ENCODE assay signal across 8 cellular contexts in genomic region chr19:34345934-34346333, GRCh38. TPM values are rescaled to one million over a fixed set of nuclear protein-coding genes. Genes with fewer than 3 reads are reported as not detected.
DNase-seq lines count a peak whose midpoint lies in the region; ATAC-seq, FAIRE-seq and TF ChIP-seq lines count a peak whose summit lies in the region.

No MANE protein-coding gene starts in this region.

- TF ChIP-seq EP300 in tibial nerve (IDR thresholded peaks at IDR 0.05): peak in 1 of 2 donors; percentile 21

- ATAC-seq in activated T-cell treated with anti-CD3 and anti-CD28 coated beads, Interleukin-2, amount 50 U/mL, for 72 hours (replicated peaks in 1 of 2): peak; percentile 32 to 36
- ATAC-seq in HG02798 (IDR thresholded peaks at IDR 0.05; ENCODE audit: poor library complexity, unreplicated experiment): no peak

- H3K4me3 Mint-ChIP-seq in activated T-cell treated with anti-CD3 and anti-CD28 coated beads, Interleukin-2, amount 50 U/mL, for 72 hours: no peak overlapping the region

- H3K27me3 ChIP-seq in tibial nerve: no peaks in the 10 kb centered on the region

- H2AFZ ChIP-seq in OCI-LY7 (ENCODE audit: low read length): no peak overlapping the region

- DNase-seq in COR-L47 (lab: John Stamatoyannopoulos, UW) (peak; percentile 63), HTR-8/SVneo (ENCODE audit: insufficient read length, low spot score) (peak; percentile 82), OCI-LY7 (ENCODE audit: low spot score) (peak; percentile 82), fibroblast of mammary gland (ENCODE audit: low read depth) (peak; percentile 67), occipital lobe (lab: John Stamatoyannopoulos, UW) (peak; percentile 59), tibial nerve (ENCODE audit: low spot score in 2 of 2) (peak in 1 of 2 donors; percentile 55)
- peak; percentile 67 to 78 for DNase-seq in activated T-cell treated with anti-CD3 and anti-CD28 coated beads, Interleukin-2, amount 50 U/mL, for 72 hours

- H3K9me2 ChIP-seq in OCI-LY7 (ENCODE audit: insufficient read depth, low read length): no peaks in the 10 kb centered on the region

- H3K36me3 ChIP-seq in OCI-LY7 (ENCODE audit: insufficient read depth, low read length) (peaks cover 45% of the 10 kb centered on the region), tibial nerve (peaks cover 3 to 100% (median 17%) of the 10 kb centered on the region in 3 donors)

- TF ChIP-seq CTCF in OCI-LY7 (conservative IDR thresholded peaks at IDR 0.05; ENCODE audit: low read length) (peak; percentile 98), fibroblast of mammary gland (conservative IDR thresholded peaks at IDR 0.05; ENCODE audit: control insufficient read depth, insufficient read depth, low read depth, low read length) (peak; percentile 93), tibial nerve (IDR thresholded peaks at IDR 0.05) (peak; percentile 47 to 69 (median 54))

- no peak overlapping the region for H3K4me3 ChIP-seq in OCI-LY7 (ENCODE audit: low read depth, low read length, poor library complexity, severe bottlenecking)
- H3K4me3 ChIP-seq in fibroblast of mammary gland (ENCODE audit: control insufficient read depth, low read depth, low read length): no peak overlapping the region
- H3K4me3 ChIP-seq in tibial nerve: no peak overlapping the region

- POLR2A ChIA-PET in OCI-LY7 (lab: Charles Lee): interaction anchor here (0.7 kb wide), 1 partner anchor 20 kb away, joined by 3 read pairs; no protein-coding TSS in a partner anchor

- H3K79me2 ChIP-seq in OCI-LY7 (ENCODE audit: insufficient read depth, low read depth, low read length): no peaks in the 10 kb centered on the region

- no peaks in the 10 kb centered on the region for H3K4me1 ChIP-seq in OCI-LY7 (ENCODE audit: insufficient read depth, low read length, poor library complexity, severe bottlenecking)
- no peaks in the 10 kb centered on the region for H3K4me1 ChIP-seq in tibial nerve

- H3K9me3 ChIP-seq in OCI-LY7 (ENCODE audit: low read length) (no peaks in the 10 kb centered on the region), tibial nerve (no peaks in the 10 kb centered on the region)

- no TSS peak for BruUV-seq in OCI-LY7 (replicated peaks; lab: Mats Ljungman, UMichigan)

- H3K27ac Mint-ChIP-seq in activated T-cell treated with anti-CD3 and anti-CD28 coated beads, Interleukin-2, amount 50 U/mL, for 72 hours: no peak overlapping the region

- H3K9me3 Mint-ChIP-seq in activated T-cell treated with anti-CD3 and anti-CD28 coated beads, Interleukin-2, amount 50 U/mL, for 72 hours: no peaks in the 10 kb centered on the region

- CTCF ChIA-PET in OCI-LY7 (lab: Charles Lee; ENCODE audit: unreplicated experiment): interaction anchor here (0.7 to 1.1 kb wide), 2 partner anchors 14 to 113 kb away, joined by 3 read pairs; no protein-coding TSS in a partner anchor

- FAIRE-seq in HTR-8/SVneo (lab: Jason Lieb, UNC): peak; percentile 54

- H3K4me2 ChIP-seq in OCI-LY7 (ENCODE audit: low read length): no peak overlapping the region

- WGBS in tibial nerve, 2 donors: 44 to 45% methylated on average over 7 of the region's 7 CpGs

- no peaks in the 10 kb centered on the region for H3K27me3 Mint-ChIP-seq in activated T-cell treated with anti-CD3 and anti-CD28 coated beads, Interleukin-2, amount 50 U/mL, for 72 hours (ENCODE audit: low read depth)

- H3K27ac ChIP-seq in OCI-LY7 (ENCODE audit: low read depth, low read length, poor library complexity, severe bottlenecking): no peak overlapping the region
- no peak overlapping the region for H3K27ac ChIP-seq in tibial nerve

- no peak for TF ChIP-seq POLR2A in tibial nerve (IDR thresholded peaks at IDR 0.05)

- peaks cover 1 to 5% of the 10 kb centered on the region in 2 donors for H3K36me3 Mint-ChIP-seq in activated T-cell treated with anti-CD3 and anti-CD28 coated beads, Interleukin-2, amount 50 U/mL, for 72 hours (ENCODE audit: insufficient read depth in 2 of 2)

- no peaks in the 10 kb centered on the region for H4K20me1 ChIP-seq in OCI-LY7 (ENCODE audit: insufficient read depth, low read length)

- intact Hi-C loops in OCI-LY7 (cut with micrococcal nuclease; ENCODE audit: unreplicated experiment): loop anchor here (10.0 kb wide), 1 partner anchor 221 kb away; no protein-coding TSS in a partner anchor

- peaks cover 22% of the 10 kb centered on the region for H3K4me1 Mint-ChIP-seq in activated T-cell treated with anti-CD3 and anti-CD28 coated beads, Interleukin-2, amount 50 U/mL, for 72 hours (ENCODE audit: low read depth)

RNA-seq across cellular contexts. Expression of gene GPI, which starts 19.1 kb away (rescaled TPM):
- 104 and 111 TPM in 2 replicates for total RNA-seq in OCI-LY7 (2014; rRNA removed; shearing (Covaris generic))
- 207 and 218 TPM in 2 replicates for total RNA-seq in OCI-LY7 (2022)
- 100 to 1,000 TPM; 240 to 282 TPM for total RNA-seq in activated T-cell treated with anti-CD3 and anti-CD28 coated beads, Interleukin-2, amount 50 U/mL, for 72 hours
- total RNA-seq in occipital lobe: 103 TPM
- 100 to 1,000 TPM; 156 to 233 (median 177) TPM for total RNA-seq in tibial nerve

RNA-seq across cellular contexts. Expression of gene PDCD2L, which starts 58.3 kb away (rescaled TPM):
- 22.4 and 30.0 TPM in 2 replicates for total RNA-seq in OCI-LY7 (2014; rRNA removed; shearing (Covaris generic))
- total RNA-seq in OCI-LY7 (2022) (22.6 and 27.5 TPM in 2 replicates), occipital lobe (21.7 TPM), tibial nerve (10 to 100 TPM in 3 of 4 donors, 1 to 10 TPM in 1; 9.8 to 16.2 (median 12.2) TPM)
- total RNA-seq in activated T-cell treated with anti-CD3 and anti-CD28 coated beads, Interleukin-2, amount 50 U/mL, for 72 hours: 10 to 100 TPM; 23.2 to 34.4 TPM
